8 cellular contexts compared by ENCODE assay signal in genomic region chr6:148565931-148566663, GRCh38.
A peak's percentile ranks its signal among the peaks of the same experiment; 100 is the strongest.
DNase-seq lines count a peak whose midpoint lies in the region; ATAC-seq and TF ChIP-seq lines count a peak whose summit lies in the region.

No MANE protein-coding gene starts in this region.

- no peak for TF ChIP-seq CTCF in mucosa of descending colon (IDR thresholded peaks at IDR 0.05)

- peak; percentile 77 for DNase-seq in astrocyte of the hippocampus (ENCODE audit: low read depth, low spot score)
- peak in 1 of 3 donors; percentile 12 for DNase-seq in mucosa of descending colon
- DNase-seq in effector CD4-positive, alpha-beta T cell: no peak
- DNase-seq in cerebellar cortex (ENCODE audit: low spot score): no peak

- intact Hi-C loops in mucosa of descending colon (cut with DNase I, micrococcal nuclease): no loop called here

- no peaks in the 10 kb centered on the region for H3K4me1 ChIP-seq in mucosa of descending colon (ENCODE audit: low read depth)

- peak; percentile 52 for ATAC-seq in GM18502 (IDR thresholded peaks at IDR 0.05; ENCODE audit: poor library complexity, unreplicated experiment)
- ATAC-seq in HG03439 (IDR thresholded peaks at IDR 0.05; ENCODE audit: unreplicated experiment): peak; percentile 42
- peak; percentile 67 for ATAC-seq in mucosa of descending colon
- no peak for ATAC-seq in HG03135 (IDR thresholded peaks at IDR 0.05; ENCODE audit: unreplicated experiment)
- no peak for ATAC-seq in GM21576 (IDR thresholded peaks at IDR 0.05; ENCODE audit: unreplicated experiment)

- no peak overlapping the region for H3K4me3 ChIP-seq in mucosa of descending colon

- H3K36me3 ChIP-seq in mucosa of descending colon (ENCODE audit: low read depth): no peaks in the 10 kb centered on the region

- H3K9me3 ChIP-seq in mucosa of descending colon: no peaks in the 10 kb centered on the region

Comparison
In these comparisons a context has a peak if more than half of its experiments do, and no peak if none do; other contexts are left out.
1. ATAC-seq: peak in GM18502 (single experiment), HG03439 (single experiment) and mucosa of descending colon (single experiment); none in HG03135 (single experiment) and GM21576 (single experiment).